11 cellular contexts compared by ENCODE assay signal in genomic region chr17:47072881-47073280, GRCh38.
DNase-seq lines count a peak whose midpoint lies in the region; ATAC-seq lines count a peak whose summit lies in the region.
"Had no signal": no experiment of that assay in that cellular context is flagged by ENCODE, and none has a peak within 500 bp of the region (broad histone marks: within the 10 kb centered on the region; RNA-seq: fewer than 3 reads in every experiment).

No MANE protein-coding gene starts in this region.

- peak overlapping the region; percentile 35 for H3K27ac ChIP-seq in substantia nigra (ENCODE audit: low read depth, low read length, poor library complexity, severe bottlenecking)

- ATAC-seq in Right ventricle myocardium inferior: peak; percentile 22
- no peak for ATAC-seq in HG03097 (IDR thresholded peaks at IDR 0.05; ENCODE audit: low FRiP score, unreplicated experiment)
- no peak for ATAC-seq in HG03378 (IDR thresholded peaks at IDR 0.05; ENCODE audit: unreplicated experiment)

- DNase-seq in Right ventricle myocardium inferior (ENCODE audit: missing footprints): no peak
- DNase-seq in cardiac septum (ENCODE audit: low spot score): no peak
- DNase-seq in OCI-M1 (lab: John Stamatoyannopoulos, UW): peak; percentile 75
- peak; percentile 21 for DNase-seq in fibroblast of the conjunctiva (ENCODE audit: low read depth)
- peak in 26 of 49 donors; percentile 1 to 44 (median 26) for DNase-seq in substantia nigra (lab: John Stamatoyannopoulos, UW)
- DNase-seq in iPS-NIHi7 (ENCODE audit: extremely low spot score): no peak
- DNase-seq: cerebellar nuclear complex; stimulated activated CD4-positive, alpha-beta T cell treated with anti-CD3 and anti-CD28 coated beads, Interleukin-12 subunit alpha, Interleukin-12 subunit beta, amount 100 ng/mL, for 4 hours; T-helper 9 cell had no signal

- intact Hi-C loops in Right ventricle myocardium inferior (cut with DNase I): no loop called here
- intact Hi-C loops in cardiac septum (cut with DNase I): no loop called here

Comparison
In these comparisons a context has a peak if more than half of its experiments do, and no peak if none do; other contexts are left out.
1. DNase-seq: peak in OCI-M1 (single experiment), fibroblast of the conjunctiva (single experiment) and substantia nigra (26 of 49); none in Right ventricle myocardium inferior (single experiment), cardiac septum (single experiment) and iPS-NIHi7 (single experiment).